ENCODE assay signal across 1 cellular context in genomic region chr12:45130881-45131281, GRCh38.
TF ChIP-seq lines count a peak whose summit lies in the region.

No MANE protein-coding gene starts in this region.

TF ChIP-seq in SK-N-SH treated with all-trans-retinoic acid at 6 μM for 48 hours, 23 proteins besides CTCF, POLR2A, EP300 and RAD21 (continued from another document):
- TF ChIP-seq TSHZ2 (CRISPR knock-in tag; IDR thresholded peaks at IDR 0.05): no peak
- TF ChIP-seq ARNTL (CRISPR knock-in tag; IDR thresholded peaks at IDR 0.05; ENCODE audit: borderline replicate concordance, low read depth): no peak
- no peak for TF ChIP-seq CSDC2 (CRISPR knock-in tag; IDR thresholded peaks at IDR 0.05)
- TF ChIP-seq BACH2 (CRISPR knock-in tag; IDR thresholded peaks at IDR 0.05; ENCODE audit: borderline replicate concordance): no peak
- TF ChIP-seq ESRRG (CRISPR knock-in tag; IDR thresholded peaks at IDR 0.05): no peak
- TF ChIP-seq ISL1 (CRISPR knock-in tag; IDR thresholded peaks at IDR 0.05): no peak
- TF ChIP-seq TCF4 (CRISPR knock-in tag; IDR thresholded peaks at IDR 0.05; ENCODE audit: borderline replicate concordance): no peak
